Comparison of ENCODE assay signal across 10 cellular contexts in the genomic region with DNA sequence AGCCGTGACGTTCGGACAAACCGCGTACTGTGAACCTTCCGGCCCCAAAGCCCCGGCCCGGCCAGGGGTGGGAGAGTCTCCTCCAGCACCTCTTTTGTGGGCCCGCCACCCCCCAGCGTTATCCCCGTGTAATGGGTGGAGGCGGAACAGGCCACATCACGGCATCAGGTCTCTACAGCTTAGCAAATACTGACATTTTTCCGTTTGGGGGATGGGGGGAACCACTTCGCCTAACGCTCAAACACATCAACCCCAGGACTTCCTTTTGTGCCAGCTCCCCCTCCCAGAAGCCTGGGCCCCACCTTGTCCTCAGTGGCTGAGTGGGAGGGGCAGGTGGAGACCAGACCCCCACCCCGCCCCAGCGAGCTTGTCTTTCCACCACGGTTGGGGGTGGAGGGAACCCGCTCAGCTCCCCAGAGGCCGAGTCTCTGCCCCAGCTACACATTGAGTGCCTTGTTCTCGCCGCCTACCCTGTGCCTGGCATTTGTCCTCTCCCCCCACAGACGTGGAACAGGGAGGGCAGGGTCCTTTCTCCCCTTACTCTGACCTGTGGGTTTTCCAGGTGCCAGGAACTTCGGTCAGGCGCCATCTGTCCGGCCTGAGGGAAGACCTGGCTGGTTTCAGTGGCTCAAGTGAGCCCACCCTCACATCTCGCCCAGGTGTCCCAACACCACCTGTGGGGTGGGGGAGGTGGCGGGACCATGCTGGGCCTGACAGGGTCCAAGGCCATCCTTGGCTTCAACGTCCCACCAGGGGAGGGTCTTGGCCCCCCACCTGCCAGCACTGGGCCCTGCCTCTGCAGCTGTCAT. TPM values are rescaled to one million over a fixed set of nuclear protein-coding genes. Genes with fewer than 3 reads are reported as not detected.
A peak's percentile ranks its signal among the peaks of the same experiment; 100 is the strongest.
DNase-seq lines count a peak whose midpoint lies in the region; ATAC-seq, FAIRE-seq and TF ChIP-seq lines count a peak whose summit lies in the region.
"Had no signal": no experiment of that assay in that cellular context is flagged by ENCODE, and none has a peak within 500 bp of the region (broad histone marks: within the 10 kb centered on the region; RNA-seq: fewer than 3 reads in every experiment).

No MANE protein-coding gene starts in this region.

- DNase-seq in stimulated activated CD4-positive, alpha-beta T cell treated with anti-CD3 and anti-CD28 coated beads, Interleukin-2, amount 100 ng/mL, for 4 hours (ENCODE audit: low read depth): peak; percentile 15
- DNase-seq in stimulated activated CD4-positive, alpha-beta T cell treated with anti-CD3 and anti-CD28 coated beads, Interleukin-2, amount 100 ng/mL, for 24 hours: no peak
- DNase-seq in activated gamma-delta T cell (lab: John Stamatoyannopoulos, UW): peak; percentile 39
- peak; percentile 68 for DNase-seq in lung (ENCODE audit: low spot score)
- no peak for DNase-seq in urothelium cell line (ENCODE audit: low spot score)
- DNase-seq in NCI-H2196 treated with DMSO at 0.1 percent for 48 hours (lab: John Stamatoyannopoulos, UW; ENCODE audit: unreplicated experiment): no peak
- no peak for DNase-seq in prostate gland (ENCODE audit: low spot score)
- DNase-seq in lower leg skin (ENCODE audit: low spot score in 2 of 2): no peak
- DNase-seq: DMS79 treated with DMSO at 0.1 percent for 48 hours had no signal

- ATAC-seq in lung (ENCODE audit: insufficient read depth, low FRiP score): peak; percentile 20

- peaks cover 0 to 3% of the 10 kb centered on the region in 2 donors for H3K4me1 ChIP-seq in lung (ENCODE audit: control insufficient read depth in 2 of 2, insufficient read depth in 2 of 2, low read length in 2 of 2)
- peaks cover 2% of the 10 kb centered on the region for H3K4me1 ChIP-seq in prostate gland (replicated peaks)

- intact Hi-C loops in prostate gland (cut with DNase I): no loop called here
- intact Hi-C loops in lower leg skin (cut with DNase I; ENCODE audit: low total_unique reads): no loop called here

- peaks cover 12 to 65% of the 10 kb centered on the region in 2 donors for H3K36me3 ChIP-seq in lung (ENCODE audit: control insufficient read depth in 2 of 2, insufficient read depth in 2 of 2, low read length in 2 of 2)
- peaks cover 0 to 14% of the 10 kb centered on the region in 2 donors for H3K36me3 ChIP-seq in prostate gland

- 51 to 59% methylated on average over 30 of the region's 30 CpGs for WGBS in lung, 2 donors
- WGBS in prostate gland: 62% methylated on average over 30 of the region's 30 CpGs
- WGBS in lower leg skin, 2 donors: 71 to 75% methylated on average over 24 to 29 of the region's 30 CpGs

- peak; percentile 17 for FAIRE-seq in urothelium cell line (lab: Jason Lieb, UNC)

- TF ChIP-seq POLR2A in prostate gland (IDR thresholded peaks at IDR 0.05): no peak
- no peak for TF ChIP-seq POLR2A in lower leg skin (IDR thresholded peaks at IDR 0.05)

- H3K9me3 ChIP-seq in lung (ENCODE audit: control insufficient read depth in 2 of 2, insufficient read depth in 1 of 2, low read length in 1 of 2) (no peaks in the 10 kb centered on the region), prostate gland (no peaks in the 10 kb centered on the region)

- no peaks in the 10 kb centered on the region for H3K27me3 ChIP-seq in lung (ENCODE audit: control insufficient read depth, insufficient read depth)
- H3K27me3 ChIP-seq in prostate gland (replicated peaks; ENCODE audit: insufficient read depth): no peaks in the 10 kb centered on the region

- no peak for TF ChIP-seq CTCF in lung (IDR thresholded peaks at IDR 0.05; ENCODE audit: control extremely low read depth, extremely low read depth)
- no peak for TF ChIP-seq CTCF in prostate gland (IDR thresholded peaks at IDR 0.05)
- no peak for TF ChIP-seq CTCF in lower leg skin (IDR thresholded peaks at IDR 0.05)

- H3K4me3 ChIP-seq in lung (no peak overlapping the region), prostate gland (no peak overlapping the region), lower leg skin (ENCODE audit: low read depth, poor library complexity, severe bottlenecking) (no peak overlapping the region)

- peak overlapping the region in 1 of 2 donors; percentile 83 for H3K27ac ChIP-seq in lung (ENCODE audit: low read depth in 1 of 2, low read length in 1 of 2)
- H3K27ac ChIP-seq in prostate gland: no peak overlapping the region
- H3K27ac ChIP-seq: HL-60 had no signal

RNA-seq across cellular contexts. Expression of a gene that starts 29.6 kb away (rescaled TPM):
- 10 to 100 TPM; 30.1 to 76.9 TPM for total RNA-seq in lung
- 10 to 100 TPM; 34.2 to 34.3 TPM for polyA plus RNA-seq in lung
- 100 to 1,000 TPM in 1 of 2 donors, 10 to 100 TPM in 1; 44.9 to 144 TPM for total RNA-seq in prostate gland
- total RNA-seq in lower leg skin: 100 to 1,000 TPM in 2 of 4 donors, 10 to 100 TPM in 2; 70.8 to 123 (median 87.2) TPM

RNA-seq across cellular contexts. Expression of a gene that starts 36.1 kb away (rescaled TPM):
- total RNA-seq in lung: 1 to 10 TPM in 1 of 2 donors, under 1 TPM in 1; 0.74 to 5.7 TPM
- polyA plus RNA-seq in lung: 1 to 10 TPM; 2.2 to 3.1 TPM
- 1 to 10 TPM; 7.3 to 7.9 TPM for total RNA-seq in prostate gland
- total RNA-seq in lower leg skin: under 1 TPM in 3 of 4 donors, not detected in 1; 0.19 to 0.56 (median 0.52) TPM

RNA-seq across cellular contexts. Expression of a gene that starts 41.4 kb away (rescaled TPM):
- not detected for total RNA-seq in lung
- polyA plus RNA-seq in lung: under 1 TPM in 1 of 2 donors, not detected in 1; 0.08 TPM
- total RNA-seq in prostate gland: not detected
- not detected for total RNA-seq in lower leg skin

Comparison
In these comparisons a context has a peak if more than half of its experiments do, and no peak if none do; other contexts are left out.
1. DNase-seq: peak in stimulated activated CD4-positive, alpha-beta T cell treated with anti-CD3 and anti-CD28 coated beads, Interleukin-2, amount 100 ng/mL, for 4 hours (single experiment), activated gamma-delta T cell (single experiment) and lung (single experiment); none in stimulated activated CD4-positive, alpha-beta T cell treated with anti-CD3 and anti-CD28 coated beads, Interleukin-2, amount 100 ng/mL, for 24 hours (0 of 2), urothelium cell line (single experiment), NCI-H2196 treated with DMSO at 0.1 percent for 48 hours (single experiment), prostate gland (single experiment) and lower leg skin (0 of 2).